ENCODE assay signal across 16 cellular contexts in genomic region chr2:20611844-20612356, GRCh38. TPM values are rescaled to one million over a fixed set of nuclear protein-coding genes. Genes with fewer than 3 reads are reported as not detected.
DNase-seq lines count a peak whose midpoint lies in the region; ATAC-seq, FAIRE-seq and TF ChIP-seq lines count a peak whose summit lies in the region.
"Had no signal": no experiment of that assay in that cellular context is flagged by ENCODE, and none has a peak within 500 bp of the region (broad histone marks: within the 10 kb centered on the region; RNA-seq: fewer than 3 reads in every experiment).

No MANE protein-coding gene starts in this region.

- intact Hi-C loops in tibial artery (cut with DNase I; ENCODE audit: low total_unique reads) (no loop called here), PC-3 (cut with micrococcal nuclease) (no loop called here)

- no peak overlapping the region for H3K4me3 Mint-ChIP-seq in astrocyte (ENCODE audit: unreplicated experiment)
- H3K4me3 Mint-ChIP-seq in activated naive CD8-positive, alpha-beta T cell treated with anti-CD3 and anti-CD28 coated beads, Interleukin-2, amount 50 U/mL, for 24 hours: no peak overlapping the region
- H3K4me3 Mint-ChIP-seq: activated T-cell treated with anti-CD3 and anti-CD28 coated beads, Interleukin-2, amount 50 U/mL, for 4 hours; naive thymus-derived CD8-positive, alpha-beta T cell; T-helper 1 cell treated with Interleukin-12 subunit alpha and Interleukin-12 subunit beta and Interleukin-4 antibody, amounts not matched to agents 30 μg/mL and 1 μg/mL, for 36 hours had no signal

- peaks cover 19% of the 10 kb centered on the region for H3K4me1 Mint-ChIP-seq in astrocyte (ENCODE audit: low read depth, unreplicated experiment)
- H3K4me1 Mint-ChIP-seq in activated naive CD8-positive, alpha-beta T cell treated with anti-CD3 and anti-CD28 coated beads, Interleukin-2, amount 50 U/mL, for 24 hours: no peaks in the 10 kb centered on the region
- H3K4me1 Mint-ChIP-seq: naive thymus-derived CD8-positive, alpha-beta T cell had no signal

- WGBS in neuronal stem cell (ENCODE audit: extremely low coverage in 2 of 2, insufficient read length in 2 of 2, insufficient replicate concordance in 1 of 2), 2 donors: no CpG with 5 or more reads among the region's 3 CpGs

- H2BK15ac ChIP-seq in neuronal stem cell (ENCODE audit: low read length): peak overlapping the region; percentile 29

- peaks cover 9% of the 10 kb centered on the region for H3K9me3 Mint-ChIP-seq in astrocyte (ENCODE audit: unreplicated experiment)
- H3K9me3 Mint-ChIP-seq in activated naive CD8-positive, alpha-beta T cell treated with anti-CD3 and anti-CD28 coated beads, Interleukin-2, amount 50 U/mL, for 24 hours: peaks cover 4% of the 10 kb centered on the region
- H3K9me3 Mint-ChIP-seq: T-helper 1 cell treated with Interleukin-12 subunit alpha and Interleukin-12 subunit beta and Interleukin-4 antibody, amounts not matched to agents 30 μg/mL and 1 μg/mL, for 36 hours had no signal

- H3K18ac ChIP-seq in neuronal stem cell (ENCODE audit: low read length): peak overlapping the region; percentile 38

- H3K27me3 Mint-ChIP-seq in astrocyte (ENCODE audit: low read depth, unreplicated experiment): peaks cover 2% of the 10 kb centered on the region
- no peaks in the 10 kb centered on the region for H3K27me3 Mint-ChIP-seq in activated naive CD8-positive, alpha-beta T cell treated with anti-CD3 and anti-CD28 coated beads, Interleukin-2, amount 50 U/mL, for 24 hours
- H3K27me3 Mint-ChIP-seq: naive thymus-derived CD8-positive, alpha-beta T cell had no signal

- no peaks in the 10 kb centered on the region for H3F3A ChIP-seq in PC-3 (ENCODE audit: low read length, unreplicated experiment)

- no peaks in the 10 kb centered on the region for H3K79me1 ChIP-seq in neuronal stem cell (ENCODE audit: low read depth, low read length)

- H3K23ac ChIP-seq in neuronal stem cell (ENCODE audit: low read depth, low read length, poor library complexity): no peak overlapping the region

- TF ChIP-seq CTCF in astrocyte (IDR thresholded peaks at IDR 0.05; ENCODE audit: insufficient read depth, low read depth, low read length): no peak
- no peak for TF ChIP-seq CTCF in fibroblast of lung (conservative IDR thresholded peaks at IDR 0.05 in 1 of 2, IDR thresholded peaks at IDR 0.05 in 1 of 2; ENCODE audit: low read depth in 1 of 2, low read length in 2 of 2)
- TF ChIP-seq CTCF in tibial artery (IDR thresholded peaks at IDR 0.05): no peak
- TF ChIP-seq CTCF in PC-3 (conservative IDR thresholded peaks at IDR 0.05; ENCODE audit: low read depth, low read length): no peak

- no peak overlapping the region for H2BK120ac ChIP-seq in neuronal stem cell (ENCODE audit: low read depth, low read length)

- H2AFZ ChIP-seq in astrocyte (ENCODE audit: low read depth, low read length): no peak overlapping the region
- H2AFZ ChIP-seq in fibroblast of lung (ENCODE audit: low read length): no peak overlapping the region
- H2AFZ ChIP-seq in neuronal stem cell (ENCODE audit: low read length): no peak overlapping the region
- no peak overlapping the region for H2AFZ ChIP-seq in PC-3 (ENCODE audit: low read length)

- no peak for ATAC-seq in activated naive CD8-positive, alpha-beta T cell treated with anti-CD3 and anti-CD28 coated beads, Interleukin-2, amount 50 U/mL, for 24 hours
- ATAC-seq in PC-3: no peak
- ATAC-seq: activated T-cell treated with anti-CD3 and anti-CD28 coated beads, Interleukin-2, amount 50 U/mL, for 4 hours; naive thymus-derived CD8-positive, alpha-beta T cell had no signal

- H4K20me1 ChIP-seq in astrocyte (ENCODE audit: insufficient read depth, low read length): no peaks in the 10 kb centered on the region
- no peaks in the 10 kb centered on the region for H4K20me1 ChIP-seq in fibroblast of lung (ENCODE audit: control insufficient read depth, extremely low read depth, insufficient read depth, low read length)
- no peaks in the 10 kb centered on the region for H4K20me1 ChIP-seq in PC-3 (ENCODE audit: low read length)

- no peak overlapping the region for H4K8ac ChIP-seq in neuronal stem cell (ENCODE audit: low read depth, low read length)

- no TSS peak for BruUV-seq in PC-3 (replicated peaks; lab: Mats Ljungman, UMichigan)

- no peak overlapping the region for H2AK5ac ChIP-seq in neuronal stem cell (ENCODE audit: low read depth, low read length)

- no peaks in the 10 kb centered on the region for H3K79me2 ChIP-seq in astrocyte (ENCODE audit: insufficient read depth, low read length)
- H3K79me2 ChIP-seq in fibroblast of lung (ENCODE audit: control insufficient read depth, insufficient read depth, low read length): no peaks in the 10 kb centered on the region
- H3K79me2 ChIP-seq in PC-3 (ENCODE audit: low read length): no peaks in the 10 kb centered on the region

- no peak overlapping the region for H3K4me3 ChIP-seq in astrocyte (ENCODE audit: insufficient read depth, low read depth, low read length)
- H3K4me3 ChIP-seq in fibroblast of lung (replicated peaks in 1 of 4; ENCODE audit: control extremely low read depth in 1 of 4, insufficient read depth in 1 of 4, low read depth in 3 of 4, low read length in 4 of 4): no peak overlapping the region
- no peak overlapping the region for H3K4me3 ChIP-seq in neuronal stem cell (ENCODE audit: low read length in 2 of 2)
- H3K4me3 ChIP-seq in tibial artery: no peak overlapping the region
- no peak overlapping the region for H3K4me3 ChIP-seq in PC-3 (ENCODE audit: low read length)

- peak overlapping the region; percentile 60 for H3K4me2 ChIP-seq in astrocyte (ENCODE audit: low read length)
- H3K4me2 ChIP-seq in fibroblast of lung (ENCODE audit: extremely low read depth, insufficient read depth, low read length): no peak overlapping the region
- H3K4me2 ChIP-seq in neuronal stem cell (ENCODE audit: insufficient read depth, low read length, poor library complexity, severe bottlenecking): no peak overlapping the region
- H3K4me2 ChIP-seq in PC-3 (ENCODE audit: low read length): no peak overlapping the region

- H3K27me3 ChIP-seq in astrocyte (ENCODE audit: insufficient read depth, low read length): no peaks in the 10 kb centered on the region
- H3K27me3 ChIP-seq in fibroblast of lung (ENCODE audit: control insufficient read depth, insufficient read depth, low read length): no peaks in the 10 kb centered on the region
- no peaks in the 10 kb centered on the region for H3K27me3 ChIP-seq in neuronal stem cell (ENCODE audit: control insufficient read depth in 3 of 3, insufficient read depth in 3 of 3, low read depth in 1 of 3, low read length in 3 of 3)
- H3K27me3 ChIP-seq in tibial artery: no peaks in the 10 kb centered on the region
- H3K27me3 ChIP-seq in PC-3 (ENCODE audit: low read length): no peaks in the 10 kb centered on the region

- no peak overlapping the region for H3K14ac ChIP-seq in neuronal stem cell (ENCODE audit: low read length)

- no peak overlapping the region for H2BK12ac ChIP-seq in neuronal stem cell (ENCODE audit: low read length)

- H3K27ac ChIP-seq in astrocyte (ENCODE audit: low read depth, low read length) (peak overlapping the region; percentile 44), fibroblast of lung (ENCODE audit: insufficient read depth, low read length) (peak overlapping the region; percentile 49), neuronal stem cell (replicated peaks; ENCODE audit: low read length) (no peak overlapping the region), tibial artery (peak overlapping the region; percentile 97 to 99), PC-3 (ENCODE audit: low read length) (no peak overlapping the region)

- no peaks in the 10 kb centered on the region for H3K36me3 ChIP-seq in astrocyte (ENCODE audit: insufficient read depth, low read length)
- no peaks in the 10 kb centered on the region for H3K36me3 ChIP-seq in fibroblast of lung (ENCODE audit: control insufficient read depth, insufficient read depth, low read length)
- no peaks in the 10 kb centered on the region for H3K36me3 ChIP-seq in neuronal stem cell (replicated peaks in 1 of 2; ENCODE audit: control insufficient read depth in 2 of 2, insufficient read depth in 2 of 2, low read length in 2 of 2)
- no peaks in the 10 kb centered on the region for H3K36me3 ChIP-seq in tibial artery
- no peaks in the 10 kb centered on the region for H3K36me3 ChIP-seq in PC-3 (ENCODE audit: low read depth, low read length)

- H3K36me3 Mint-ChIP-seq in astrocyte (ENCODE audit: low read depth, unreplicated experiment): peaks cover 1% of the 10 kb centered on the region
- peaks cover 3% of the 10 kb centered on the region for H3K36me3 Mint-ChIP-seq in activated naive CD8-positive, alpha-beta T cell treated with anti-CD3 and anti-CD28 coated beads, Interleukin-2, amount 50 U/mL, for 24 hours (ENCODE audit: low read depth)

- H4K91ac ChIP-seq in neuronal stem cell (ENCODE audit: low read depth, low read length, poor library complexity): no peak overlapping the region

- no peaks in the 10 kb centered on the region for H3K9me2 ChIP-seq in PC-3 (replicated peaks; ENCODE audit: low read length)

- H3K4ac ChIP-seq in neuronal stem cell (ENCODE audit: low read length): no peak overlapping the region

- H3K9me3 ChIP-seq in astrocyte (ENCODE audit: insufficient read depth, low read depth, low read length) (no peaks in the 10 kb centered on the region), fibroblast of lung (ENCODE audit: control insufficient read depth, insufficient read depth, low read depth, low read length) (no peaks in the 10 kb centered on the region), neuronal stem cell (replicated peaks in 1 of 2; ENCODE audit: control insufficient read depth in 2 of 2, insufficient read depth in 1 of 2, low read depth in 1 of 2, low read length in 2 of 2) (peaks cover 0 to 4% of the 10 kb centered on the region in 2 donors), tibial artery (no peaks in the 10 kb centered on the region), PC-3 (ENCODE audit: low read length) (no peaks in the 10 kb centered on the region)

- CTCF ChIA-PET in PC-3 (lab: Charles Lee): no interaction called here

- H3K4me1 ChIP-seq in astrocyte (ENCODE audit: insufficient read depth, low read length) (peaks cover 35% of the 10 kb centered on the region), fibroblast of lung (ENCODE audit: control insufficient read depth, extremely low read depth, insufficient read depth, low read length) (peaks cover 34% of the 10 kb centered on the region), neuronal stem cell (ENCODE audit: control insufficient read depth in 2 of 2, insufficient read depth in 1 of 2, low read depth in 1 of 2, low read length in 2 of 2) (peaks cover 16 to 24% of the 10 kb centered on the region in 2 donors), tibial artery (peaks cover 6 to 76% (median 53%) of the 10 kb centered on the region in 4 donors), PC-3 (ENCODE audit: insufficient read depth, low read length) (peaks cover 25% of the 10 kb centered on the region)

- H3K9ac ChIP-seq in astrocyte (ENCODE audit: low read length): peak overlapping the region; percentile 51
- H3K9ac ChIP-seq in fibroblast of lung (ENCODE audit: insufficient read depth, low read length): no peak overlapping the region
- no peak overlapping the region for H3K9ac ChIP-seq in neuronal stem cell (ENCODE audit: low read depth, low read length, poor library complexity)
- no peak overlapping the region for H3K9ac ChIP-seq in PC-3 (ENCODE audit: low read length)

- DNase-seq in astrocyte (ENCODE audit: low read depth): no peak
- no peak for DNase-seq in fibroblast of lung (ENCODE audit: low read depth in 2 of 2)
- no peak for DNase-seq in neuronal stem cell (ENCODE audit: low spot score)
- no peak for DNase-seq in tibial artery
- no peak for DNase-seq in activated naive CD8-positive, alpha-beta T cell treated with anti-CD3 and anti-CD28 coated beads, Interleukin-2, amount 50 U/mL, for 24 hours
- DNase-seq in amygdala (lab: John Stamatoyannopoulos, UW): no peak
- DNase-seq in PC-3: no peak
- DNase-seq: activated CD4-positive, alpha-beta T cell treated with anti-CD3 and anti-CD28 coated beads for 4 hours; activated T-cell treated with anti-CD3 and anti-CD28 coated beads, Interleukin-2, amount 50 U/mL, for 4 hours; C1 segment of cervical spinal cord; effector CD8-positive, alpha-beta T cell; foreskin melanocyte; NCI-H187 had no signal

- no peak overlapping the region for H3K27ac Mint-ChIP-seq in astrocyte (ENCODE audit: unreplicated experiment)
- H3K27ac Mint-ChIP-seq in activated naive CD8-positive, alpha-beta T cell treated with anti-CD3 and anti-CD28 coated beads, Interleukin-2, amount 50 U/mL, for 24 hours: no peak overlapping the region
- H3K27ac Mint-ChIP-seq: T-helper 1 cell treated with Interleukin-12 subunit alpha and Interleukin-12 subunit beta and Interleukin-4 antibody, amounts not matched to agents 30 μg/mL and 1 μg/mL, for 36 hours had no signal

- no peak overlapping the region for H2BK5ac ChIP-seq in neuronal stem cell (ENCODE audit: low read length)

- POLR2A ChIA-PET in PC-3 (lab: Charles Lee; ENCODE audit: unreplicated experiment): no interaction called here

- FAIRE-seq in astrocyte (lab: Jason Lieb, UNC): no peak

RNA-seq across cellular contexts. Expression of gene HS1BP3, which starts 39.0 kb away (rescaled TPM):
- total RNA-seq in astrocyte (20.7 and 21.0 TPM in 2 replicates), fibroblast of lung (32.4 and 38.1 TPM in 2 replicates), PC-3 (2014; rRNA removed) (17.8 and 19.6 TPM in 2 replicates)
- 17.8 and 21.6 TPM in 2 replicates for polyA plus RNA-seq in fibroblast of lung
- 23.7 and 27.9 TPM in 2 replicates for polyA plus RNA-seq in fibroblast of lung (2012)
- polyA minus RNA-seq in fibroblast of lung (ENCODE audit: low replicate concordance): 29.4 and 34.9 TPM in 2 replicates
- 13.1 TPM for polyA plus RNA-seq in neuronal stem cell (2013, experiment 1 of 2)
- polyA plus RNA-seq in neuronal stem cell (2013, experiment 2 of 2): 12.9 TPM

RNA-seq across cellular contexts. Expression of gene GDF7, which starts 55.0 kb away (rescaled TPM):
- 0.91 and 1.9 TPM in 2 replicates for total RNA-seq in astrocyte
- under 0.01 and 0.33 TPM in 2 replicates for total RNA-seq in fibroblast of lung
- 0.02 TPM in 1 of 2 replicates, not detected in the other for polyA plus RNA-seq in fibroblast of lung
- 0.02 and 0.05 TPM in 2 replicates for polyA plus RNA-seq in fibroblast of lung (2012)
- polyA minus RNA-seq in fibroblast of lung (ENCODE audit: low replicate concordance): 0.04 TPM in 2 replicates
- 0.04 TPM for polyA plus RNA-seq in neuronal stem cell (2013, experiment 1 of 2)
- 0.06 TPM for polyA plus RNA-seq in neuronal stem cell (2013, experiment 2 of 2)
- total RNA-seq in PC-3 (2014; rRNA removed): 0.04 TPM in 1 of 2 replicates, not detected in the other
- total RNA-seq: naive thymus-derived CD8-positive, alpha-beta T cell; RPMI7951 had no signal

Comparison
In these comparisons a context has a peak if more than half of its experiments do, and no peak if none do; other contexts are left out.
1. H3K27ac ChIP-seq: peak in astrocyte (single experiment), fibroblast of lung (single experiment) and tibial artery (2 of 2); none in neuronal stem cell (single experiment) and PC-3 (single experiment).